2 cellular contexts compared by ENCODE assay signal in the genomic region with DNA sequence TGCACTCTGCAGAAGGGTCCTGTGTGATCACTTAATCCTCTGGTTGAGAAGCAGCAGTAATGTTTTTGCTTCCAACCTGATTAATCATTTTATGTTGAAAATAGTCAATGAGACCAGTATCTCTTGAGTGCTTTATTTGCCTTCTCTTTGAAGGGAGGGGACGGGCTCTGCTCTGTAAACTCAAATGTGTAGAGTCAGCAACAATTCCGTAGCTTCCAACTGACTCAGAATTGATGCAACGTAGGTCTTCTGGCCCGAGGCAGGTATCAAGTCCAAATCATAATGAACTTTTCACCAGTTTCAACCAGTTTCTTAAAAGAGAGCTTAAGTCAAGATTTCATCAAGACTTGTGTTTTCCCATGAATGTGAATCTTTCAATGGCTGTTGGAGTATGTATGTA.
A peak's percentile ranks its signal among the peaks of the same experiment; 100 is the strongest.
TF ChIP-seq lines count a peak whose summit lies in the region.

No MANE protein-coding gene starts in this region.

TF ChIP-seq in IMR-90, 13 proteins besides CTCF, POLR2A, EP300 and RAD21:
- no peak for TF ChIP-seq NFE2L2 (IDR thresholded peaks at IDR 0.05; ENCODE audit: low read depth, low read length)
- peak; percentile 42; the same call in 1 of the 2 replicates for TF ChIP-seq MAFK (IDR thresholded peaks at IDR 0.05; ENCODE audit: low read depth, low read length)

TF ChIP-seq in K562, 482 proteins besides CTCF, POLR2A, EP300 and RAD21:
- TF ChIP-seq TAL1 (IDR thresholded peaks at IDR 0.05) (no peak), PURB (CRISPR knock-in tag; IDR thresholded peaks at IDR 0.05; ENCODE audit: low read depth) (no peak), ZNF316 (IDR thresholded peaks at IDR 0.05) (peak; percentile 74; the same call in 1 of the 2 replicates), MAFF (IDR thresholded peaks at IDR 0.05; ENCODE audit: low read length) (peak; percentile 61), SMC3 (conservative IDR thresholded peaks at IDR 0.05; ENCODE audit: insufficient read depth, low read depth, low read length) (no peak), MAFG (tag; conservative IDR thresholded peaks at IDR 0.05) (peak; percentile 37; the same call in 1 of the 2 replicates), PRMT5 (CRISPR knock-in tag; IDR thresholded peaks at IDR 0.05) (no peak), PTTG1 (tag; IDR thresholded peaks at IDR 0.05; ENCODE audit: low read depth) (no peak), ZNF699 (CRISPR knock-in tag; IDR thresholded peaks at IDR 0.05; ENCODE audit: insufficient replicate concordance) (no peak), RBM34 (IDR thresholded peaks at IDR 0.05; ENCODE audit: borderline replicate concordance, insufficient read depth, low read length) (no peak), SMARCB1 (IDR thresholded peaks at IDR 0.05; ENCODE audit: insufficient read length, low read depth) (no peak), HNRNPLL (IDR thresholded peaks at IDR 0.05; ENCODE audit: low read depth, low read length, poor library complexity, severe bottlenecking) (no peak), RBM25 (IDR thresholded peaks at IDR 0.05; ENCODE audit: low read depth, low read length, severe bottlenecking) (no peak), C11orf30 (IDR thresholded peaks at IDR 0.05; ENCODE audit: low read depth) (peak; percentile 55)
- TF ChIP-seq, protein P1, sequence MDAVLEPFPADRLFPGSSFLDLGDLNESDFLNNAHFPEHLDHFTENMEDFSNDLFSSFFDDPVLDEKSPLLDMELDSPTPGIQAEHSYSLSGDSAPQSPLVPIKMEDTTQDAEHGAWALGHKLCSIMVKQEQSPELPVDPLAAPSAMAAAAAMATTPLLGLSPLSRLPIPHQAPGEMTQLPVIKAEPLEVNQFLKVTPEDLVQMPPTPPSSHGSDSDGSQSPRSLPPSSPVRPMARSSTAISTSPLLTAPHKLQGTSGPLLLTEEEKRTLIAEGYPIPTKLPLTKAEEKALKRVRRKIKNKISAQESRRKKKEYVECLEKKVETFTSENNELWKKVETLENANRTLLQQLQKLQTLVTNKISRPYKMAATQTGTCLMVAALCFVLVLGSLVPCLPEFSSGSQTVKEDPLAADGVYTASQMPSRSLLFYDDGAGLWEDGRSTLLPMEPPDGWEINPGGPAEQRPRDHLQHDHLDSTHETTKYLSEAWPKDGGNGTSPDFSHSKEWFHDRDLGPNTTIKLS (IDR thresholded peaks at IDR 0.05; ENCODE audit: borderline replicate concordance, low read depth) = no peak
- TF ChIP-seq, protein P2, sequence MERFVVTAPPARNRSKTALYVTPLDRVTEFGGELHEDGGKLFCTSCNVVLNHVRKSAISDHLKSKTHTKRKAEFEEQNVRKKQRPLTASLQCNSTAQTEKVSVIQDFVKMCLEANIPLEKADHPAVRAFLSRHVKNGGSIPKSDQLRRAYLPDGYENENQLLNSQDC (CRISPR knock-in tag; IDR thresholded peaks at IDR 0.05) = no peak
